ENCODE assay signal across 3 cellular contexts in the genomic region with DNA sequence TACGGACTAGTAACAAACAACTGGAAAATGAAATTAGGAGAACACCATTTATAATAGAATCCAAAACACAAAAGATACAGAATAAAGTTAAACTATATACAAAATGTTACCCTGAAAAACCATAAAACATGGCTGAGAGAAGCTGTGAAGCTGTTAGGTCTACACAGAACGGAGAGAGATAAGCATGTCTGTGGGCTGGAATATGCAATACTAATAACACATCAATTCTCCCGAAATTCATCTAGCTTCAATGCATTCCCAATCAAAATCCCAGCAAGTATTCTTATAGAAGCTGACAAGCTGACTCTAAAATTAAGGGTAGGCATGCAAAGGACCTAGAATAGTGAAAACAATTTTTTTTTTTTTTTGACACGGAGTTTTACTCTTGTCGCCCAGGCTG.
TF ChIP-seq lines count a peak whose summit lies in the region.

No MANE protein-coding gene starts in this region.

TF ChIP-seq in HEK293, 187 proteins besides CTCF, POLR2A, EP300 and RAD21:
- TF ChIP-seq ZNF600 (tag by site-specific recombination; IDR thresholded peaks at IDR 0.05) = peak; percentile 57; the same call in 1 of the 2 replicates
- TF ChIP-seq ZNF510 (tag by site-specific recombination; IDR thresholded peaks at IDR 0.05; ENCODE audit: insufficient replicate concordance) = no peak

TF ChIP-seq in WTC11, 78 proteins besides CTCF, POLR2A, EP300 and RAD21:
- TF ChIP-seq ZNF232 (CRISPR knock-in tag; IDR thresholded peaks at IDR 0.05) = no peak
- no peak for TF ChIP-seq ZBTB43 (CRISPR knock-in tag; IDR thresholded peaks at IDR 0.05)
- TF ChIP-seq ZNF138 (CRISPR knock-in tag; conservative IDR thresholded peaks at IDR 0.05) = no peak

TF ChIP-seq in K562, 482 proteins besides CTCF, POLR2A, EP300 and RAD21:
- TF ChIP-seq TCF7 (IDR thresholded peaks at IDR 0.05; ENCODE audit: borderline replicate concordance) (no peak), ZNF224 (CRISPR knock-in tag; IDR thresholded peaks at IDR 0.05) (no peak), ARNT (IDR thresholded peaks at IDR 0.05) (no peak), ZNF253 (CRISPR knock-in tag; conservative IDR thresholded peaks at IDR 0.05) (no peak), SNIP1 (IDR thresholded peaks at IDR 0.05; ENCODE audit: low read depth) (no peak), HDAC3 (IDR thresholded peaks at IDR 0.05; ENCODE audit: borderline replicate concordance, partially characterized antibody) (no peak), TSC22D4 (tag; IDR thresholded peaks at IDR 0.05) (no peak), ZBTB11 (CRISPR knock-in tag; IDR thresholded peaks at IDR 0.05) (no peak)
